In the genomic region with DNA sequence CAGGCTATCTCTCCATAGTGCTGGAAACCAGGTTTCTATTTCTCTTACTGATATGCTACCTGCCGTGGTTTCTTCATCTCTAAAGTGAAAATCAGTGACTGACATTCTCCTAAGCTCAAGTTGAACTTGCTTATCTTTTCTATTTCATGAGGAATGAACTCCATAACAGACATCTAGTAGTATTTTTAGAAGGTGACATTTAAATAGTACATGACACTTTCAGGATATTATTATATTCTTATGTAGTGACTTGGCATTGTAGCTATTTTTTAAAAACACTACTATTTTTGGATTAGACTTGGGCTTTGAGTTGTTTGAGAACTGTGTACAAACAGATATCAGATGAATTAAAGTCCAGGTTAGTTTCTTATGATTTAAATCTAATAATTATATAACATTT, we compare ENCODE assay signal across 14 cellular contexts.
DNase-seq lines count a peak whose midpoint lies in the region; ATAC-seq and TF ChIP-seq lines count a peak whose summit lies in the region.
"Had no signal": no experiment of that assay in that cellular context is flagged by ENCODE, and none has a peak within 500 bp of the region (broad histone marks: within the 10 kb centered on the region; RNA-seq: fewer than 3 reads in every experiment).

No MANE protein-coding gene starts in this region.

- H3K27ac ChIP-seq in left ventricle myocardium inferior (replicated peaks) = peak overlapping the region; percentile 73
- H3K27ac ChIP-seq: 22Rv1, BLaER1, HL-60 had no signal

- DNase-seq in Right ventricle myocardium inferior (ENCODE audit: missing footprints) = no peak
- no peak for DNase-seq in cardiac septum (ENCODE audit: low spot score)
- no peak for DNase-seq in left ventricle myocardium inferior
- peak; percentile 17 for DNase-seq in myocyte (ENCODE audit: low read depth)
- no peak for DNase-seq in HCEC 1CT
- no peak for DNase-seq in NCI-H2196 treated with DMSO at 0.1 percent for 48 hours (lab: John Stamatoyannopoulos, UW; ENCODE audit: unreplicated experiment)
- DNase-seq: CD4-positive, alpha-beta memory T cell; DMS79 treated with DMSO at 0.1 percent for 48 hours; GF-D8; H9 had no signal

- H3K4me3 ChIP-seq in left ventricle myocardium inferior = peak overlapping the region; percentile 47
- H3K4me3 ChIP-seq: BLaER1 had no signal

- peaks cover 11% of the 10 kb centered on the region for H3K9me3 ChIP-seq in left ventricle myocardium inferior (replicated peaks)
- H3K9me3 ChIP-seq: BLaER1 had no signal

- no peak for TF ChIP-seq CTCF in left ventricle myocardium inferior (IDR thresholded peaks at IDR 0.05; ENCODE audit: borderline replicate concordance)

- no peaks in the 10 kb centered on the region for H3K36me3 ChIP-seq in left ventricle myocardium inferior
- H3K36me3 ChIP-seq: BLaER1 had no signal

- H3K27me3 ChIP-seq in left ventricle myocardium inferior (ENCODE audit: low read depth) = no peaks in the 10 kb centered on the region
- H3K27me3 ChIP-seq: BLaER1 had no signal

- intact Hi-C loops in Right ventricle myocardium inferior (cut with DNase I) = no loop called here
- intact Hi-C loops in cardiac septum (cut with DNase I) = no loop called here
- intact Hi-C loops in left ventricle myocardium inferior (cut with micrococcal nuclease) = no loop called here

- peak; percentile 60 for ATAC-seq in Right ventricle myocardium inferior
- ATAC-seq in GM21447 (IDR thresholded peaks at IDR 0.05; ENCODE audit: unreplicated experiment) = no peak

- peaks cover 11% of the 10 kb centered on the region for H3K4me1 ChIP-seq in left ventricle myocardium inferior
- H3K4me1 ChIP-seq: BLaER1 had no signal
